ENCODE assay signal across 1 cellular context in the genomic region with DNA sequence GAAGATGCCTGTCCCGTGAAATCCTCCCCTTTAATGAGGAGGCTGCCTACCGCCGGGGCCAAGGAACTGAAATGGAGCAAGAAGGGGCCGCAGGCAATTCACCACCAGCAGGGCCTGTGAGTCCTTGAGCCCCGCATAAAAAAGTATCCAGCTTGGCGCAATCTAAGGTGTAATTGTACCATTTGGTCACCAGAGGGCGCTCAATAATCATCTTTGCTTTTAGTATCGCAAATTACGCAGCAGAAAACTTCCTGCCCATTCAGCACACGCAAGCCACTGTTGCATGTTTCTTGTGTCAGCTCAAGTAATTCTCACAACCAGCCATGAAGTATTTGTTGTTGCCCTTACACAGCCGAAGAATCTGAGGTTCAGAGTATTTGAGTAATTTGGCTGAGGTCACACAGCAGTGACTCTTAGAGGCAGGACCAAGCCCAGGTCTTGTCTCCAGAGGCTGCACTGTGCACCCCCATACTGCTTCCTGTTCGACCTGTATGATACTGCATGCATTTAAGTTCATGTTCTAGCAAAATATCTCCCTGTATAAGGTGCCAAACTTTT.
TF ChIP-seq lines count a peak whose summit lies in the region.

No MANE protein-coding gene starts in this region.

TF ChIP-seq in HepG2, 621 proteins besides CTCF, POLR2A, EP300 and RAD21 (continued from another document and continues in another):
- no peak for TF ChIP-seq PAXIP1 (CRISPR knock-in tag; conservative IDR thresholded peaks at IDR 0.05)
- TF ChIP-seq ZNF672 (CRISPR knock-in tag; IDR thresholded peaks at IDR 0.05), result no peak
- TF ChIP-seq ATF4 (CRISPR knock-in tag; IDR thresholded peaks at IDR 0.05), result 0 out of 4 replicates have a peak, but pooled peaks of 1 of the 2 experiments have one; percentile 40
- no peak for TF ChIP-seq ISL2 (CRISPR knock-in tag; IDR thresholded peaks at IDR 0.05)
- TF ChIP-seq TMF1 (CRISPR knock-in tag; IDR thresholded peaks at IDR 0.05; ENCODE audit: low read depth), result no peak
- no peak for TF ChIP-seq ZNF121 (CRISPR knock-in tag; IDR thresholded peaks at IDR 0.05)
- no peak for TF ChIP-seq HHEX (CRISPR knock-in tag; IDR thresholded peaks at IDR 0.05)
- no peak for TF ChIP-seq ZNF30 (CRISPR knock-in tag; IDR thresholded peaks at IDR 0.05)
- TF ChIP-seq, protein P1, sequence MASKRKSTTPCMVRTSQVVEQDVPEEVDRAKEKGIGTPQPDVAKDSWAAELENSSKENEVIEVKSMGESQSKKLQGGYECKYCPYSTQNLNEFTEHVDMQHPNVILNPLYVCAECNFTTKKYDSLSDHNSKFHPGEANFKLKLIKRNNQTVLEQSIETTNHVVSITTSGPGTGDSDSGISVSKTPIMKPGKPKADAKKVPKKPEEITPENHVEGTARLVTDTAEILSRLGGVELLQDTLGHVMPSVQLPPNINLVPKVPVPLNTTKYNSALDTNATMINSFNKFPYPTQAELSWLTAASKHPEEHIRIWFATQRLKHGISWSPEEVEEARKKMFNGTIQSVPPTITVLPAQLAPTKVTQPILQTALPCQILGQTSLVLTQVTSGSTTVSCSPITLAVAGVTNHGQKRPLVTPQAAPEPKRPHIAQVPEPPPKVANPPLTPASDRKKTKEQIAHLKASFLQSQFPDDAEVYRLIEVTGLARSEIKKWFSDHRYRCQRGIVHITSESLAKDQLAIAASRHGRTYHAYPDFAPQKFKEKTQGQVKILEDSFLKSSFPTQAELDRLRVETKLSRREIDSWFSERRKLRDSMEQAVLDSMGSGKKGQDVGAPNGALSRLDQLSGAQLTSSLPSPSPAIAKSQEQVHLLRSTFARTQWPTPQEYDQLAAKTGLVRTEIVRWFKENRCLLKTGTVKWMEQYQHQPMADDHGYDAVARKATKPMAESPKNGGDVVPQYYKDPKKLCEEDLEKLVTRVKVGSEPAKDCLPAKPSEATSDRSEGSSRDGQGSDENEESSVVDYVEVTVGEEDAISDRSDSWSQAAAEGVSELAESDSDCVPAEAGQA (IDR thresholded peaks at IDR 0.05; ENCODE audit: low read depth), result no peak
- TF ChIP-seq, protein P1 (CRISPR knock-in tag; IDR thresholded peaks at IDR 0.05; ENCODE audit: borderline replicate concordance), result no peak
- no peak; the same call in 1 of the 2 replicates for TF ChIP-seq ZNF556 (CRISPR knock-in tag; IDR thresholded peaks at IDR 0.05; ENCODE audit: borderline replicate concordance)
- peak; percentile 84 for TF ChIP-seq MAFG (CRISPR knock-in tag; IDR thresholded peaks at IDR 0.05)
- TF ChIP-seq GZF1 (CRISPR knock-in tag; IDR thresholded peaks at IDR 0.05), result 0 out of 2 replicates have a peak, but pooled peaks have one; percentile 19
- TF ChIP-seq HNRNPLL (IDR thresholded peaks at IDR 0.05; ENCODE audit: low read depth, low read length, poor library complexity, severe bottlenecking), result no peak
- TF ChIP-seq MIER2 (CRISPR knock-in tag; IDR thresholded peaks at IDR 0.05), result 0 out of 2 replicates have a peak, but pooled peaks have one; percentile 44
- no peak for TF ChIP-seq SRSF9 (IDR thresholded peaks at IDR 0.05; ENCODE audit: borderline replicate concordance, insufficient read depth, low read depth, low read length, poor library complexity, severe bottlenecking)
- peak; percentile 73; the same call in 1 of the 2 replicates for TF ChIP-seq MIXL1 (CRISPR knock-in tag; IDR thresholded peaks at IDR 0.05)
- no peak for TF ChIP-seq BORCS8-MEF2B (CRISPR knock-in tag; IDR thresholded peaks at IDR 0.05)
- TF ChIP-seq ZSCAN20 (CRISPR knock-in tag; IDR thresholded peaks at IDR 0.05; ENCODE audit: borderline replicate concordance), result no peak
- TF ChIP-seq FOSL1 (CRISPR knock-in tag; IDR thresholded peaks at IDR 0.05; ENCODE audit: borderline replicate concordance), result no peak
- no peak for TF ChIP-seq ZBTB46 (CRISPR knock-in tag; IDR thresholded peaks at IDR 0.05; ENCODE audit: borderline replicate concordance)
- no peak for TF ChIP-seq ZNF138 (CRISPR knock-in tag; IDR thresholded peaks at IDR 0.05; ENCODE audit: low read depth)
- TF ChIP-seq ATAD3A (CRISPR knock-in tag; IDR thresholded peaks at IDR 0.05), result no peak
- no peak for TF ChIP-seq ZNF704 (CRISPR knock-in tag; IDR thresholded peaks at IDR 0.05; ENCODE audit: borderline replicate concordance)
- 0 out of 2 replicates have a peak, but pooled peaks have one; percentile 36 for TF ChIP-seq GATAD2A (CRISPR knock-in tag; IDR thresholded peaks at IDR 0.05)
- no peak for TF ChIP-seq SP4 (CRISPR knock-in tag; IDR thresholded peaks at IDR 0.05)
- no peak for TF ChIP-seq ARHGAP35 (CRISPR knock-in tag; IDR thresholded peaks at IDR 0.05; ENCODE audit: borderline replicate concordance)
- no peak for TF ChIP-seq NFIC (IDR thresholded peaks at IDR 0.05; ENCODE audit: low read length)
- no peak for TF ChIP-seq CAMTA2 (CRISPR knock-in tag; IDR thresholded peaks at IDR 0.05; ENCODE audit: borderline replicate concordance)
- TF ChIP-seq FOXC1 (CRISPR knock-in tag; IDR thresholded peaks at IDR 0.05; ENCODE audit: borderline replicate concordance), result no peak
- no peak for TF ChIP-seq NFKB2 (CRISPR knock-in tag; IDR thresholded peaks at IDR 0.05; ENCODE audit: borderline replicate concordance)
- TF ChIP-seq SNAI1 (CRISPR knock-in tag; IDR thresholded peaks at IDR 0.05; ENCODE audit: borderline replicate concordance), result no peak
- TF ChIP-seq ARID5B (CRISPR knock-in tag; IDR thresholded peaks at IDR 0.05), result no peak
- TF ChIP-seq, protein P2, sequence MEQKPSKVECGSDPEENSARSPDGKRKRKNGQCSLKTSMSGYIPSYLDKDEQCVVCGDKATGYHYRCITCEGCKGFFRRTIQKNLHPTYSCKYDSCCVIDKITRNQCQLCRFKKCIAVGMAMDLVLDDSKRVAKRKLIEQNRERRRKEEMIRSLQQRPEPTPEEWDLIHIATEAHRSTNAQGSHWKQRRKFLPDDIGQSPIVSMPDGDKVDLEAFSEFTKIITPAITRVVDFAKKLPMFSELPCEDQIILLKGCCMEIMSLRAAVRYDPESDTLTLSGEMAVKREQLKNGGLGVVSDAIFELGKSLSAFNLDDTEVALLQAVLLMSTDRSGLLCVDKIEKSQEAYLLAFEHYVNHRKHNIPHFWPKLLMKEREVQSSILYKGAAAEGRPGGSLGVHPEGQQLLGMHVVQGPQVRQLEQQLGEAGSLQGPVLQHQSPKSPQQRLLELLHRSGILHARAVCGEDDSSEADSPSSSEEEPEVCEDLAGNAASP (CRISPR knock-in tag; IDR thresholded peaks at IDR 0.05; ENCODE audit: borderline replicate concordance), result no peak
- TF ChIP-seq ELK4 (CRISPR knock-in tag; IDR thresholded peaks at IDR 0.05; ENCODE audit: borderline replicate concordance), result no peak
